In genomic region chr4:44674471-44674870, GRCh38 we compare ENCODE assay signal across 23 cellular contexts. TPM values are rescaled to one million over a fixed set of nuclear protein-coding genes. Genes with fewer than 3 reads are reported as not detected.
DNase-seq lines count a peak whose midpoint lies in the region; FAIRE-seq and TF ChIP-seq lines count a peak whose summit lies in the region.
"Had no signal": no experiment of that assay in that cellular context is flagged by ENCODE, and none has a peak within 500 bp of the region (broad histone marks: within the 10 kb centered on the region; RNA-seq: fewer than 3 reads in every experiment).

No MANE protein-coding gene starts in this region.

- H3K4me3 ChIP-seq in GM12864 (ENCODE audit: low read depth, low read length): no peak overlapping the region
- no peak overlapping the region for H3K4me3 ChIP-seq in OCI-LY1 (ENCODE audit: low read depth, low read length, poor library complexity, severe bottlenecking)
- H3K4me3 ChIP-seq in epithelial cell of proximal tubule (ENCODE audit: low read depth, low read length): no peak overlapping the region
- no peak overlapping the region for H3K4me3 ChIP-seq in mammary epithelial cell (replicated peaks in 1 of 3; ENCODE audit: insufficient read depth in 1 of 3, low read depth in 2 of 3, low read length in 3 of 3)
- H3K4me3 ChIP-seq: cardiac muscle cell had no signal

- intact Hi-C loops in mammary epithelial cell (cut with micrococcal nuclease): no loop called here

- H4K20me1 ChIP-seq in OCI-LY1 (ENCODE audit: insufficient read depth, low read length): no peaks in the 10 kb centered on the region
- no peaks in the 10 kb centered on the region for H4K20me1 ChIP-seq in mammary epithelial cell (ENCODE audit: insufficient read depth, low read length)

- DNase-seq in GM12864 (ENCODE audit: low read depth) (no peak), epithelial cell of proximal tubule (ENCODE audit: low read depth) (no peak), GM13976 (ENCODE audit: low spot score) (no peak), SIG-M5 (lab: John Stamatoyannopoulos, UW) (no peak), mammary epithelial cell (no peak), urothelium cell line (ENCODE audit: low spot score) (no peak)
- DNase-seq: activated CD4-positive, alpha-beta T cell treated with anti-CD3 and anti-CD28 coated beads, Interleukin-2, amount 10 ng/mL, durations not matched to agents 24 days and 14 days; activated naive CD8-positive, alpha-beta T cell treated with anti-CD3 and anti-CD28 coated beads, Interleukin-2, amount 10 ng/mL, durations not matched to agents 7 days and 5 days; activated T-cell treated with anti-CD3 and anti-CD28 coated beads, Interleukin-2, amount 50 U/mL, for 4 hours; GDM1; H7; hypothalamus; NCI-H526; stimulated activated CD4-positive, alpha-beta T cell treated with anti-CD3 and anti-CD28 coated beads, Interleukin-15, amount 100 ng/mL, for 24 hours; T-helper 2 cell had no signal

- H3K4me2 ChIP-seq in OCI-LY1 (ENCODE audit: low read length) (no peak overlapping the region), mammary epithelial cell (ENCODE audit: insufficient read depth, low read depth, low read length) (no peak overlapping the region)

- no peaks in the 10 kb centered on the region for H3K27me3 ChIP-seq in OCI-LY1 (ENCODE audit: insufficient read depth, low read length)
- no peaks in the 10 kb centered on the region for H3K27me3 ChIP-seq in mammary epithelial cell (ENCODE audit: insufficient read depth, low read length)

- TF ChIP-seq CTCF in GM12864 (IDR thresholded peaks at IDR 0.05; ENCODE audit: low read depth, low read length, missing control alignments): peak; percentile 4
- peak; percentile 31; the same call in 1 of the 2 replicates for TF ChIP-seq CTCF in OCI-LY1 (IDR thresholded peaks at IDR 0.05; ENCODE audit: low read length)
- peak; percentile 11 for TF ChIP-seq CTCF in epithelial cell of proximal tubule (conservative IDR thresholded peaks at IDR 0.05; ENCODE audit: low read depth, low read length)
- no peak for TF ChIP-seq CTCF in GM13976 (IDR thresholded peaks at IDR 0.05; ENCODE audit: borderline replicate concordance, control extremely low read depth, extremely low read depth, insufficient read depth, missing control alignments)
- TF ChIP-seq CTCF in mammary epithelial cell (conservative IDR thresholded peaks at IDR 0.05 in 1 of 2, IDR thresholded peaks at IDR 0.05 in 1 of 2; ENCODE audit: extremely low read depth in 1 of 2, insufficient read depth in 1 of 2, low read depth in 1 of 2, low read length in 2 of 2): no peak

- H3K9me3 ChIP-seq in OCI-LY1 (ENCODE audit: low read length): no peaks in the 10 kb centered on the region
- no peaks in the 10 kb centered on the region for H3K9me3 ChIP-seq in mammary epithelial cell (replicated peaks; ENCODE audit: insufficient read depth, low read length)

- no peaks in the 10 kb centered on the region for H3K36me3 ChIP-seq in OCI-LY1 (ENCODE audit: insufficient read depth, low read length)
- H3K36me3 ChIP-seq in mammary epithelial cell (ENCODE audit: insufficient read depth, low read length): no peaks in the 10 kb centered on the region
- H3K36me3 ChIP-seq: cardiac muscle cell had no signal

- dilution Hi-C loops in mammary epithelial cell (cut with HindIII; ENCODE audit: low sequenced_read_pairs): no loop called here

- H3K9me2 ChIP-seq in OCI-LY1 (ENCODE audit: low read depth, low read length): no peaks in the 10 kb centered on the region

- H3K79me2 ChIP-seq in OCI-LY1 (ENCODE audit: insufficient read depth, low read length): peaks cover 9% of the 10 kb centered on the region
- peaks cover 12% of the 10 kb centered on the region for H3K79me2 ChIP-seq in mammary epithelial cell (ENCODE audit: insufficient read depth, low read length)

- in situ Hi-C loops in GM13976 (cut with MboI; ENCODE audit: low sequenced_read_pairs, unreplicated experiment) (no loop called here), mammary epithelial cell (cut with MboI; ENCODE audit: low sequenced_read_pairs in 2 of 2) (no loop called here)

- 80% methylated on average over 1 of the region's 1 CpG for WGBS in mammary epithelial cell (ENCODE audit: low coverage, missing lambda C conversion rate)

- no peaks in the 10 kb centered on the region for H3F3A ChIP-seq in OCI-LY1 (ENCODE audit: insufficient read depth, low read length)

- peak; percentile 92 for FAIRE-seq in A204.1 (lab: Jason Lieb, UNC)
- FAIRE-seq in urothelium cell line (lab: Jason Lieb, UNC): no peak
- FAIRE-seq: HTR-8/SVneo had no signal

- BruUV-seq in mammary epithelial cell (replicated peaks; lab: Mats Ljungman, UMichigan): no TSS peak

- no peak overlapping the region for H2AFZ ChIP-seq in OCI-LY1 (ENCODE audit: low read length)
- no peak overlapping the region for H2AFZ ChIP-seq in mammary epithelial cell (ENCODE audit: low read depth, low read length)

- no peak overlapping the region for H3K27ac ChIP-seq in OCI-LY1 (ENCODE audit: low read depth, low read length, poor library complexity, severe bottlenecking)
- no peak overlapping the region for H3K27ac ChIP-seq in mammary epithelial cell (ENCODE audit: insufficient read depth, low read depth, low read length)
- H3K27ac ChIP-seq: cardiac muscle cell had no signal

- CTCF ChIA-PET in mammary epithelial cell (lab: Charles Lee; ENCODE audit: low non-redundant PET): no interaction called here

- H3K4me1 ChIP-seq in OCI-LY1 (ENCODE audit: insufficient read depth, low read length, severe bottlenecking): peaks cover 11% of the 10 kb centered on the region
- H3K4me1 ChIP-seq in mammary epithelial cell (ENCODE audit: insufficient read depth, low read length): peaks cover 4% of the 10 kb centered on the region

- H3K9ac ChIP-seq in OCI-LY1 (ENCODE audit: low read length) (no peak overlapping the region), mammary epithelial cell (ENCODE audit: insufficient read depth, low read length) (no peak overlapping the region)

RNA-seq across cellular contexts. Expression of gene GUF1, which starts 3.7 kb away (rescaled TPM):
- total RNA-seq in epithelial cell of proximal tubule: 15.3 and 17.5 TPM in 2 replicates
- 10 to 100 TPM; 18.5 to 27.6 TPM for total RNA-seq in mammary epithelial cell
- 11.2 TPM for polyA plus RNA-seq in mammary epithelial cell
- 14.6 TPM for polyA minus RNA-seq in mammary epithelial cell

RNA-seq across cellular contexts. Expression of gene YIPF7, which starts 23.0 kb away (rescaled TPM):
- total RNA-seq in epithelial cell of proximal tubule (not detected in 2 replicates), mammary epithelial cell (not detected)
- not detected for polyA plus RNA-seq in mammary epithelial cell
- not detected for polyA minus RNA-seq in mammary epithelial cell
- total RNA-seq: activated CD4-positive, alpha-beta T cell treated with anti-CD3 and anti-CD28 coated beads, Interleukin-2, amount 10 ng/mL, durations not matched to agents 24 days and 14 days; activated naive CD8-positive, alpha-beta T cell treated with anti-CD3 and anti-CD28 coated beads, Interleukin-2, amount 10 ng/mL, durations not matched to agents 7 days and 5 days; activated T-cell treated with anti-CD3 and anti-CD28 coated beads, Interleukin-2, amount 50 U/mL, for 4 hours; cardiac muscle cell; H7; kidney epithelial cell; mesenteric fat pad; RPMI7951; urinary bladder had no signal
- polyA plus RNA-seq: cardiac muscle cell had no signal

RNA-seq across cellular contexts. Expression of gene GNPDA2, which starts 51.9 kb away (rescaled TPM):
- total RNA-seq in epithelial cell of proximal tubule (8.5 and 15.0 TPM in 2 replicates), mammary epithelial cell (10 to 100 TPM; 19.0 to 22.3 TPM)
- polyA plus RNA-seq in mammary epithelial cell: 12.9 TPM
- polyA minus RNA-seq in mammary epithelial cell: 5.6 TPM

Comparison
In these comparisons a context has a peak if more than half of its experiments do, and no peak if none do; other contexts are left out.
1. CTCF ChIP-seq: peak in GM12864 (single experiment), OCI-LY1 (single experiment) and epithelial cell of proximal tubule (single experiment); none in GM13976 (single experiment) and mammary epithelial cell (0 of 2).